Comparison of ENCODE assay signal across 12 cellular contexts in genomic region chr17:2482218-2482617, GRCh38. TPM values are rescaled to one million over a fixed set of nuclear protein-coding genes. Genes with fewer than 3 reads are reported as not detected.
DNase-seq lines count a peak whose midpoint lies in the region; ATAC-seq and TF ChIP-seq lines count a peak whose summit lies in the region.
"Had no signal": no experiment of that assay in that cellular context is flagged by ENCODE, and none has a peak within 500 bp of the region (broad histone marks: within the 10 kb centered on the region; RNA-seq: fewer than 3 reads in every experiment).

No MANE protein-coding gene starts in this region.

- POLR2A ChIA-PET in A673 (lab: Charles Lee; ENCODE audit: low non-redundant PET) = interaction anchor here (0.6 kb wide), 1 partner anchor 441 kb away, joined by 4 read pairs; no protein-coding TSS in a partner anchor
- POLR2A ChIA-PET in CD4-positive, alpha-beta memory T cell (lab: Charles Lee; ENCODE audit: partially characterized antibody) = interaction anchor here (0.9 to 2.5 kb wide), 5 partner anchors 17 to 113 kb away, joined by 3 to 26 read pairs (median 5); partner anchors contain the start of gene METTL16

- no peak overlapping the region for H3K4me3 ChIP-seq in A673 (ENCODE audit: low read depth, low read length, poor library complexity, severe bottlenecking)
- H3K4me3 ChIP-seq in CD4-positive, alpha-beta memory T cell (ENCODE audit: low read length in 2 of 2) = peak overlapping the region in 1 of 2 donors; percentile 0
- H3K4me3 ChIP-seq in effector memory CD4-positive, alpha-beta T cell (ENCODE audit: insufficient read depth, low read depth, low read length, poor library complexity, severe bottlenecking) = peak overlapping the region; percentile 9

- CTCF ChIA-PET in A673 (lab: Charles Lee) = no interaction called here
- CTCF ChIA-PET in CD4-positive, alpha-beta memory T cell (lab: Charles Lee; ENCODE audit: partially characterized antibody) = no interaction called here

- BruUV-seq in A673 (replicated peaks; lab: Mats Ljungman, UMichigan) = no TSS peak

- H3K36me3 Mint-ChIP-seq in CD4-positive, alpha-beta memory T cell = peaks cover 12 to 26% of the 10 kb centered on the region in 2 donors

- H3K27me3 ChIP-seq in A673 (replicated peaks; ENCODE audit: insufficient read depth, low read depth, low read length, poor library complexity) = no peaks in the 10 kb centered on the region
- H3K27me3 ChIP-seq in CD4-positive, alpha-beta memory T cell (ENCODE audit: insufficient read depth, low read length) = no peaks in the 10 kb centered on the region
- no peaks in the 10 kb centered on the region for H3K27me3 ChIP-seq in effector memory CD4-positive, alpha-beta T cell (replicated peaks; ENCODE audit: control insufficient read depth, insufficient read depth, low read length, poor library complexity, severe bottlenecking)

- peaks cover 8% of the 10 kb centered on the region for H3K36me3 ChIP-seq in A673 (ENCODE audit: insufficient read depth, low read length, poor library complexity, severe bottlenecking)
- H3K36me3 ChIP-seq in CD4-positive, alpha-beta memory T cell (ENCODE audit: insufficient read depth, low read length) = peaks cover 8% of the 10 kb centered on the region
- peaks cover 6% of the 10 kb centered on the region for H3K36me3 ChIP-seq in effector memory CD4-positive, alpha-beta T cell (ENCODE audit: control insufficient read depth, insufficient read depth, low read length)

- TF ChIP-seq CTCF in A673 (conservative IDR thresholded peaks at IDR 0.05; ENCODE audit: low read depth, low read length) = no peak
- TF ChIP-seq CTCF in GM20000 (IDR thresholded peaks at IDR 0.05; ENCODE audit: extremely low read depth, missing control alignments) = no peak

- intact Hi-C loops in A673 (cut with micrococcal nuclease; ENCODE audit: unreplicated experiment) = no loop called here
- intact Hi-C loops in CD4-positive, alpha-beta memory T cell (cut with micrococcal nuclease) = no loop called here

- H3K27me3 Mint-ChIP-seq in CD4-positive, alpha-beta memory T cell = no peaks in the 10 kb centered on the region

- H3K9me3 Mint-ChIP-seq in CD4-positive, alpha-beta memory T cell = no peaks in the 10 kb centered on the region

- H3K4me3 Mint-ChIP-seq in CD4-positive, alpha-beta memory T cell = peak overlapping the region; percentile 30 to 86 (median 78)

- H3K9me3 ChIP-seq in A673 (ENCODE audit: low read depth, low read length, poor library complexity, severe bottlenecking) = no peaks in the 10 kb centered on the region
- no peaks in the 10 kb centered on the region for H3K9me3 ChIP-seq in CD4-positive, alpha-beta memory T cell (ENCODE audit: control insufficient read depth in 1 of 2, low read length in 2 of 2)
- no peaks in the 10 kb centered on the region for H3K9me3 ChIP-seq in effector memory CD4-positive, alpha-beta T cell (ENCODE audit: control insufficient read depth, low read length)

- no peak overlapping the region for H3K27ac ChIP-seq in A673 (ENCODE audit: low read depth, low read length, poor library complexity, severe bottlenecking)
- peak overlapping the region; percentile 20 for H3K27ac ChIP-seq in CD4-positive, alpha-beta memory T cell (ENCODE audit: low read depth, low read length)
- H3K27ac ChIP-seq in effector memory CD4-positive, alpha-beta T cell (ENCODE audit: insufficient read depth, low read length, poor library complexity, severe bottlenecking) = peak overlapping the region; percentile 56

- H3K4me1 Mint-ChIP-seq in CD4-positive, alpha-beta memory T cell = peaks cover 34 to 49% (median 43%) of the 10 kb centered on the region in 4 donors

- H3K27ac Mint-ChIP-seq in CD4-positive, alpha-beta memory T cell = peak overlapping the region; percentile 70 to 98 (median 94)

- ATAC-seq in HG02571 (IDR thresholded peaks at IDR 0.05; ENCODE audit: unreplicated experiment) (no peak), HG03571 (IDR thresholded peaks at IDR 0.05; ENCODE audit: unreplicated experiment) (no peak)

- H3K4me1 ChIP-seq in A673 (ENCODE audit: insufficient read depth, low read length, poor library complexity, severe bottlenecking) = peaks cover 37% of the 10 kb centered on the region
- peaks cover 26% of the 10 kb centered on the region for H3K4me1 ChIP-seq in CD4-positive, alpha-beta memory T cell (ENCODE audit: insufficient read depth, low read length)
- peaks cover 16% of the 10 kb centered on the region for H3K4me1 ChIP-seq in effector memory CD4-positive, alpha-beta T cell (ENCODE audit: control insufficient read depth, insufficient read depth, low read length, poor library complexity, severe bottlenecking)

- in situ Hi-C loops in SK-MEL-5 (cut with HindIII; ENCODE audit: low pct_unique_long_range_greater_than_20kb, low sequenced_read_pairs) = loop anchor here (25.0 kb wide), 1 partner anchor 130 kb away; no protein-coding TSS in a partner anchor

- DNase-seq in A673 (ENCODE audit: low spot score) (peak; percentile 7), SK-MEL-5 (ENCODE audit: low read depth, low spot score) (peak; percentile 85), GM20000 (ENCODE audit: low spot score) (no peak), AG20443 (ENCODE audit: low spot score) (no peak)
- peak in 4 of 5 donors; percentile 59 to 73 (median 64) for DNase-seq in CD4-positive, alpha-beta memory T cell
- DNase-seq in effector memory CD4-positive, alpha-beta T cell = no peak
- DNase-seq: amniotic stem cell, GOT3, mesendoderm, substantia nigra had no signal

RNA-seq across cellular contexts. Expression of gene METTL16, which starts 29.5 kb away (rescaled TPM):
- 50.8 and 51.3 TPM in 2 replicates for total RNA-seq in A673 (2021)
- 10 to 100 TPM; 50.1 to 51.8 TPM for total RNA-seq in CD4-positive, alpha-beta memory T cell
- 10 to 100 TPM in 1 of 2 donors, 1 to 10 TPM in 1; 7.5 to 28.9 TPM for polyA plus RNA-seq in CD4-positive, alpha-beta memory T cell
- 31.8 and 32.4 TPM in 2 replicates for total RNA-seq in SK-MEL-5 (2014; rRNA removed; shearing (Covaris generic))
- 31.5 and 35.9 TPM in 2 replicates for polyA plus RNA-seq in SK-MEL-5 (2015; cell fraction: cytosol; rRNA removed)
- 39.5 and 59.6 TPM in 2 replicates for polyA plus RNA-seq in SK-MEL-5 (2015; cell fraction: nucleus; rRNA removed)

Comparison
In these comparisons a context has a peak if more than half of its experiments do, and no peak if none do; other contexts are left out.
1. DNase-seq: peak in A673 (single experiment), CD4-positive, alpha-beta memory T cell (4 of 5) and SK-MEL-5 (single experiment); none in effector memory CD4-positive, alpha-beta T cell (0 of 3), GM20000 (single experiment) and AG20443 (single experiment).